In the genomic region with DNA sequence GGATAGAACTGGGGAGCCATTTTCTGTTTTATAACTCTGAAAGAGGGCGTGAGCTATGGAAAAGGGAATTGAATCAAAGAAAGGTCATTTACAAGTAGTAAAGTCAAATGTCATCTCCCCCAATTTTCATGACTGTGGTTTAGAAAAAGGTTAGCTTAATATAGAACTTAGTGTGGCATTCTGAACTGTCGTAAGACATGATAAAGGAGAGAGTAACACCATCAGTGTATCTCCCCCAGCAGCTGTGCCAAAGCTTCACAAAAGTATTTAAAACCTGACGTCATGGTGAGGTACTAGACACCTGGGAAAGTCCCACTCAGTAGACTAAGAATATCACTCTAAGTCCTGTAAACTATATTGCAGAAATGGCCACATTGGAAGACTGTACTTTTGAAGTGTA, we compare ENCODE assay signal across 12 cellular contexts.
DNase-seq lines count a peak whose midpoint lies in the region; ATAC-seq lines count a peak whose summit lies in the region.
"Had no signal": no experiment of that assay in that cellular context is flagged by ENCODE, and none has a peak within 500 bp of the region (broad histone marks: within the 10 kb centered on the region; RNA-seq: fewer than 3 reads in every experiment).

No MANE protein-coding gene starts in this region.

- peaks cover 5% of the 10 kb centered on the region for H3K4me1 Mint-ChIP-seq in activated naive CD4-positive, alpha-beta T cell treated with anti-CD3 and anti-CD28 coated beads, Interleukin-2, amount 10 ng/mL, durations not matched to agents 7 days and 5 days

- H3K9me3 Mint-ChIP-seq in activated naive CD4-positive, alpha-beta T cell treated with anti-CD3 and anti-CD28 coated beads, Interleukin-2, amount 10 ng/mL, durations not matched to agents 7 days and 5 days = no peaks in the 10 kb centered on the region
- H3K9me3 Mint-ChIP-seq: HFFc6 had no signal

- CTCF ChIA-PET in activated naive CD4-positive, alpha-beta T cell treated with anti-CD3 and anti-CD28 coated beads, Interleukin-2, amount 10 ng/mL, durations not matched to agents 7 days and 5 days (lab: Charles Lee) = interaction anchor here (1.7 kb wide), 1 partner anchor 469 kb away, joined by 3 read pairs; no protein-coding TSS in a partner anchor

- DNase-seq in germinal center (ENCODE audit: low spot score) (peak; percentile 51), DMS79 treated with DMSO at 0.1 percent for 48 hours (lab: John Stamatoyannopoulos, UW) (no peak), SIG-M5 (lab: John Stamatoyannopoulos, UW) (no peak)
- DNase-seq in activated naive CD4-positive, alpha-beta T cell treated with anti-CD3 and anti-CD28 coated beads, Interleukin-2, amount 10 ng/mL, durations not matched to agents 7 days and 5 days = no peak
- no peak for DNase-seq in stimulated activated CD4-positive, alpha-beta T cell treated with anti-CD3 and anti-CD28 coated beads, Interleukin-1b, Interleukin-23, amount 100 ng/mL, for 48 hours
- DNase-seq: activated naive CD4-positive, alpha-beta T cell treated with Interleukin-2 at 50 U/mL for 16 hours; effector memory CD4-positive, alpha-beta T cell; HFFc6; NCI-H2171 had no signal

- ATAC-seq in GM18519 (IDR thresholded peaks at IDR 0.05; ENCODE audit: low FRiP score, unreplicated experiment) (peak; percentile 73), GM21529 (IDR thresholded peaks at IDR 0.05; ENCODE audit: unreplicated experiment) (peak; percentile 66), HG03196 (IDR thresholded peaks at IDR 0.05; ENCODE audit: unreplicated experiment) (peak; percentile 68)

- H3K36me3 Mint-ChIP-seq in activated naive CD4-positive, alpha-beta T cell treated with anti-CD3 and anti-CD28 coated beads, Interleukin-2, amount 10 ng/mL, durations not matched to agents 7 days and 5 days = no peaks in the 10 kb centered on the region

- H3K27ac Mint-ChIP-seq in activated naive CD4-positive, alpha-beta T cell treated with anti-CD3 and anti-CD28 coated beads, Interleukin-2, amount 10 ng/mL, durations not matched to agents 7 days and 5 days = no peak overlapping the region
- H3K27ac Mint-ChIP-seq: HFFc6 had no signal

- H3K27me3 Mint-ChIP-seq in activated naive CD4-positive, alpha-beta T cell treated with anti-CD3 and anti-CD28 coated beads, Interleukin-2, amount 10 ng/mL, durations not matched to agents 7 days and 5 days = peaks cover 17% of the 10 kb centered on the region

- H3K4me3 Mint-ChIP-seq in activated naive CD4-positive, alpha-beta T cell treated with anti-CD3 and anti-CD28 coated beads, Interleukin-2, amount 10 ng/mL, durations not matched to agents 7 days and 5 days = no peak overlapping the region
- H3K4me3 Mint-ChIP-seq: HFFc6 had no signal
